8 cellular contexts compared by ENCODE assay signal in genomic region chr16:67163164-67163902, GRCh38. TPM values are rescaled to one million over a fixed set of nuclear protein-coding genes. Genes with fewer than 3 reads are reported as not detected.
DNase-seq lines count a peak whose midpoint lies in the region; ATAC-seq and TF ChIP-seq lines count a peak whose summit lies in the region.

No MANE protein-coding gene starts in this region.

- H3K9ac ChIP-seq in iPS-20b (ENCODE audit: low read depth, low read length), result no peak overlapping the region

- intact Hi-C loops in ascending aorta (cut with DNase I) (loop anchor here (1.0 kb wide), 1 partner anchor 21 kb away; no protein-coding TSS in a partner anchor), spleen (cut with DNase I; ENCODE audit: low total_unique reads) (no loop called here)

- ATAC-seq in HG03460 (IDR thresholded peaks at IDR 0.05; ENCODE audit: unreplicated experiment) (no peak), GM18858 (IDR thresholded peaks at IDR 0.05; ENCODE audit: unreplicated experiment) (no peak)

- peak overlapping the region; percentile 50 to 57 for H3K4me3 ChIP-seq in ascending aorta
- peak overlapping the region; percentile 42; the same call in 1 of the 2 replicates for H3K4me3 ChIP-seq in iPS-20b (ENCODE audit: low read length)
- H3K4me3 ChIP-seq in spleen, result peak overlapping the region; percentile 14 to 67 (median 36)

- DNase-seq in DMS79 treated with DMSO at 0.1 percent for 48 hours (lab: John Stamatoyannopoulos, UW), result peak; percentile 49
- peak; percentile 90 for DNase-seq in NCI-H2171 (lab: John Stamatoyannopoulos, UW)
- DNase-seq in ascending aorta (ENCODE audit: low spot score in 2 of 2), result peak in 1 of 2 donors; percentile 86
- DNase-seq in spleen, result peak; percentile 78
- DNase-seq in globus pallidus (ENCODE audit: low spot score), result no peak

- H3K9me3 ChIP-seq in ascending aorta (no peaks in the 10 kb centered on the region), iPS-20b (ENCODE audit: insufficient read depth, low read depth, low read length) (peaks cover 10% of the 10 kb centered on the region), spleen (no peaks in the 10 kb centered on the region)

- H3K36me3 ChIP-seq in ascending aorta (no peaks in the 10 kb centered on the region), iPS-20b (ENCODE audit: insufficient read depth, low read depth, low read length) (no peaks in the 10 kb centered on the region), spleen (no peaks in the 10 kb centered on the region)

- no peak for TF ChIP-seq POLR2A in spleen (IDR thresholded peaks at IDR 0.05)

- 0 to 6% (median 2%) methylated on average over 2 to 95 of the region's 95 CpGs for WGBS in spleen, 5 donors

- no peaks in the 10 kb centered on the region for H3K27me3 ChIP-seq in ascending aorta
- peaks cover 100% of the 10 kb centered on the region for H3K27me3 ChIP-seq in iPS-20b (ENCODE audit: insufficient read depth, low read length)
- peaks cover 4 to 76% (median 61%) of the 10 kb centered on the region in 7 donors for H3K27me3 ChIP-seq in spleen (replicated peaks in 1 of 7)

- TF ChIP-seq CTCF in ascending aorta (IDR thresholded peaks at IDR 0.05) (peak in 1 of 3 experiments; percentile 10), spleen (IDR thresholded peaks at IDR 0.05 in 8 of 11, conservative IDR thresholded peaks at IDR 0.05 in 3 of 11) (no peak)

- H3K4me1 ChIP-seq in ascending aorta (peaks cover 21 to 41% of the 10 kb centered on the region in 2 donors), iPS-20b (ENCODE audit: insufficient read depth, low read length) (no peaks in the 10 kb centered on the region), spleen (peaks cover 42 to 79% (median 68%) of the 10 kb centered on the region in 6 donors)

- H3K27ac ChIP-seq in ascending aorta (peak overlapping the region; percentile 77 to 79), iPS-20b (ENCODE audit: low read length) (no peak overlapping the region), spleen (no peak overlapping the region)

RNA-seq across cellular contexts. Expression of gene HSF4, which starts 1.2 kb away (rescaled TPM):
- 64.9 TPM for total RNA-seq in ascending aorta
- 10 to 100 TPM; 11.5 to 43.7 (median 23.3) TPM for total RNA-seq in spleen
- 10 to 100 TPM; 16.1 to 24.0 (median 16.7) TPM for polyA plus RNA-seq in spleen

RNA-seq across cellular contexts. Expression of gene FBXL8, which starts 3.6 kb away (rescaled TPM):
- total RNA-seq in ascending aorta, result 46.1 TPM
- total RNA-seq in spleen, result 10 to 100 TPM in 6 of 7 donors, 1 to 10 TPM in 1; 8.4 to 29.9 (median 13.2) TPM
- polyA plus RNA-seq in spleen, result 10 to 100 TPM in 1 of 3 donors, 1 to 10 TPM in 2; 6.0 to 11.2 (median 6.0) TPM

RNA-seq across cellular contexts. Expression of gene TRADD, which starts 3.6 kb away (rescaled TPM):
- total RNA-seq in ascending aorta, result 27.7 TPM
- total RNA-seq in spleen, result 10 to 100 TPM; 29.2 to 39.3 (median 31.1) TPM
- polyA plus RNA-seq in spleen, result 10 to 100 TPM; 27.5 to 42.2 (median 35.3) TPM

RNA-seq across cellular contexts. Expression of gene NOL3, which starts 7.0 kb away (rescaled TPM):
- total RNA-seq in ascending aorta (87.6 TPM), spleen (10 to 100 TPM in 6 of 7 donors, 1 to 10 TPM in 1; 8.2 to 14.2 (median 13.6) TPM)
- 10 to 100 TPM in 2 of 3 donors, 1 to 10 TPM in 1; 8.7 to 12.0 (median 10.8) TPM for polyA plus RNA-seq in spleen

RNA-seq across cellular contexts. Expression of gene B3GNT9, which starts 12.5 kb away (rescaled TPM):
- total RNA-seq in ascending aorta (40.7 TPM), spleen (10 to 100 TPM in 4 of 7 donors, 1 to 10 TPM in 3; 6.1 to 15.3 (median 10.1) TPM)
- 1 to 10 TPM; 2.0 to 6.6 (median 3.0) TPM for polyA plus RNA-seq in spleen

Comparison
In these comparisons a context has a peak if more than half of its experiments do, and no peak if none do; other contexts are left out.
1. H3K27ac ChIP-seq: peak in ascending aorta (2 of 2); none in iPS-20b (single experiment) and spleen (0 of 8).
2. Peak in every context shown above with its lines, with median percentiles within 50 percentile points of each other: H3K4me3 ChIP-seq.